ENCODE assay signal across 21 cellular contexts in genomic region chr4:89334311-89334710, GRCh38. TPM values are rescaled to one million over a fixed set of nuclear protein-coding genes. Genes with fewer than 3 reads are reported as not detected.
DNase-seq lines count a peak whose midpoint lies in the region; ATAC-seq lines count a peak whose summit lies in the region.
"Had no signal": no experiment of that assay in that cellular context is flagged by ENCODE, and none has a peak within 500 bp of the region (broad histone marks: within the 10 kb centered on the region; RNA-seq: fewer than 3 reads in every experiment).

No MANE protein-coding gene starts in this region.

- intact Hi-C loops in sciatic nerve (cut with DNase I), result no loop called here

- ATAC-seq in sciatic nerve (no peak), GM19467 (IDR thresholded peaks at IDR 0.05; ENCODE audit: unreplicated experiment) (no peak)
- ATAC-seq: GM12878, PC-3 had no signal

- DNase-seq in CD1c-positive myeloid dendritic cell (ENCODE audit: extremely low spot score), result peak; percentile 68
- peak; percentile 82 for DNase-seq in MV-4-11 (lab: John Stamatoyannopoulos, UW)
- DNase-seq in SKM-1 (lab: John Stamatoyannopoulos, UW; ENCODE audit: unreplicated experiment), result peak; percentile 13
- peak; percentile 7 for DNase-seq in midbrain (lab: John Stamatoyannopoulos, UW)
- no peak for DNase-seq in NCI-H774 (lab: John Stamatoyannopoulos, UW)
- no peak for DNase-seq in sciatic nerve (ENCODE audit: low spot score)
- DNase-seq: DMS79, Karpas-422, NCI-H1092 treated with DMSO at 0.1 percent for 48 hours, NCI-H1436 treated with DMSO at 0.1 percent for 48 hours, NCI-H1930, NCI-H2171 treated with DMSO at 0.1 percent for 48 hours, NCI-H446, NCI-H69, PC-3, Right ventricle myocardium superior, T-helper 2 cell had no signal

RNA-seq across cellular contexts. Expression of gene GPRIN3, which starts 26.7 kb away (rescaled TPM):
- total RNA-seq in sciatic nerve, result 7.0 TPM
- total RNA-seq: MCF 10A, PC-3, RPMI7951 had no signal

Comparison
In these comparisons a context has a peak if more than half of its experiments do, and no peak if none do; other contexts are left out.
1. DNase-seq: peak in CD1c-positive myeloid dendritic cell (single experiment), MV-4-11 (single experiment), SKM-1 (single experiment) and midbrain (single experiment); none in NCI-H774 (single experiment) and sciatic nerve (single experiment).